31 cellular contexts compared by ENCODE assay signal in the genomic region with DNA sequence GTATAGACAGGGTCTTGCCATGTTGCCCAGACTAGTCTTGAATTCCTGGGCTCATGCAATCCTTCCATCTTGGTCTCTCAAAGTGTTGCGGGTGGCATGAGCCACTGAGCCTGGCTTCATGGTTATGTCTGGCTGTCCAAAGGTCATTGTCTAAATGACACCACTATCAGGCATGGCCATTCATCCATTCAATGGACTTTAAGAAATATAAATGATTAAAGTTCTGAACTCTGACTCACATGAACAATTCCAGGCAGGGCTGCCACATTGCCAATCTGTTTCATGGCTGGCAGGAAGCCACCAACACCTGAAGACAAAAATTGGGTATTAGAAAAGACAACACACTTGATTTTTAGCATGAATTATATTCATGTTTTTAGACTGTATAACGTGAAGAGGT. TPM values are rescaled to one million over a fixed set of nuclear protein-coding genes. Genes with fewer than 3 reads are reported as not detected.
A peak's percentile ranks its signal among the peaks of the same experiment; 100 is the strongest.
DNase-seq lines count a peak whose midpoint lies in the region; ATAC-seq, FAIRE-seq and TF ChIP-seq lines count a peak whose summit lies in the region.
"Had no signal": no experiment of that assay in that cellular context is flagged by ENCODE, and none has a peak within 500 bp of the region (broad histone marks: within the 10 kb centered on the region; RNA-seq: fewer than 3 reads in every experiment).

No MANE protein-coding gene starts in this region.

- ATAC-seq in CD4-positive, alpha-beta T cell (ENCODE audit: poor library complexity), result no peak
- no peak for ATAC-seq in HG03469 (IDR thresholded peaks at IDR 0.05; ENCODE audit: unreplicated experiment)
- ATAC-seq: heart right ventricle, left lobe of liver, natural killer cell had no signal

- no TSS peak for BruUV-seq in mammary epithelial cell (replicated peaks; lab: Mats Ljungman, UMichigan)

- no peak overlapping the region for H3K9ac ChIP-seq in KMS-11
- H3K9ac ChIP-seq in mammary epithelial cell (ENCODE audit: insufficient read depth, low read length), result no peak overlapping the region

- no peak overlapping the region for H3K27ac Mint-ChIP-seq in CD4-positive, alpha-beta T cell
- H3K27ac Mint-ChIP-seq in activated CD4-positive, alpha-beta memory T cell treated with anti-CD3 and anti-CD28 coated beads, Interleukin-2, amount 10 ng/mL, durations not matched to agents 7 days and 5 days, result peak overlapping the region; percentile 78
- H3K27ac Mint-ChIP-seq: brain, mesothelial cell of epicardium had no signal

- intact Hi-C loops in CD4-positive, alpha-beta T cell (cut with DNase I, micrococcal nuclease), result no loop called here
- intact Hi-C loops in mammary epithelial cell (cut with micrococcal nuclease), result no loop called here

- no peaks in the 10 kb centered on the region for H3K9me3 Mint-ChIP-seq in CD4-positive, alpha-beta T cell
- H3K9me3 Mint-ChIP-seq in activated CD4-positive, alpha-beta memory T cell treated with anti-CD3 and anti-CD28 coated beads, Interleukin-2, amount 10 ng/mL, durations not matched to agents 7 days and 5 days, result no peaks in the 10 kb centered on the region
- H3K9me3 Mint-ChIP-seq: activated CD4-positive, alpha-beta T cell treated with anti-CD3 and anti-CD28 coated beads, Interleukin-2, amount 10 ng/mL, durations not matched to agents 24 days and 14 days; mesothelial cell of epicardium; natural killer cell; stimulated activated naive CD8-positive, alpha-beta T cell treated with anti-CD3 and anti-CD28 coated beads, Interleukin-15, Interleukin-2, amounts not matched to agents 100 ng/mL and 50 ng/mL, for 24 hours; T-helper 2 cell treated with Interferon-gamma antibody and Interleukin-4, amounts not matched to agents 5 μg/mL and 100 μg/mL, for 36 hours had no signal

- H3K36me3 ChIP-seq in KMS-11 (ENCODE audit: insufficient read depth) (peaks cover 11% of the 10 kb centered on the region; the same call in 1 of the 2 replicates), small intestine (ENCODE audit: control insufficient read depth in 2 of 2, insufficient read depth in 2 of 2, low read length in 2 of 2) (peaks cover 5 to 29% of the 10 kb centered on the region in 2 donors), BE2C (peaks cover 42% of the 10 kb centered on the region), mammary epithelial cell (ENCODE audit: insufficient read depth, low read length) (peaks cover 19% of the 10 kb centered on the region)

- H3K4me2 ChIP-seq in KMS-11 (peak overlapping the region; percentile 73), mammary epithelial cell (ENCODE audit: insufficient read depth, low read depth, low read length) (no peak overlapping the region)

- no peaks in the 10 kb centered on the region for H3K9me3 ChIP-seq in CD4-positive, alpha-beta T cell (ENCODE audit: control insufficient read depth, low read length)
- H3K9me3 ChIP-seq in small intestine (ENCODE audit: control insufficient read depth, low read depth), result no peaks in the 10 kb centered on the region
- H3K9me3 ChIP-seq in BE2C, result no peaks in the 10 kb centered on the region
- no peaks in the 10 kb centered on the region for H3K9me3 ChIP-seq in mammary epithelial cell (replicated peaks; ENCODE audit: insufficient read depth, low read length)
- H3K9me3 ChIP-seq: adrenal gland, heart right ventricle, right atrium auricular region had no signal

- no peaks in the 10 kb centered on the region for H4K20me1 ChIP-seq in KMS-11 (ENCODE audit: insufficient read depth)
- H4K20me1 ChIP-seq in mammary epithelial cell (ENCODE audit: insufficient read depth, low read length), result no peaks in the 10 kb centered on the region

- H3K27me3 Mint-ChIP-seq in CD4-positive, alpha-beta T cell, result no peaks in the 10 kb centered on the region
- H3K27me3 Mint-ChIP-seq in activated CD4-positive, alpha-beta memory T cell treated with anti-CD3 and anti-CD28 coated beads, Interleukin-2, amount 10 ng/mL, durations not matched to agents 7 days and 5 days, result no peaks in the 10 kb centered on the region
- H3K27me3 Mint-ChIP-seq: activated CD4-positive, alpha-beta T cell treated with anti-CD3 and anti-CD28 coated beads, Interleukin-2, amount 10 ng/mL, durations not matched to agents 24 days and 14 days; stimulated activated naive CD8-positive, alpha-beta T cell treated with anti-CD3 and anti-CD28 coated beads, Interleukin-15, Interleukin-2, amounts not matched to agents 100 ng/mL and 50 ng/mL, for 24 hours had no signal

- H3K4me3 ChIP-seq in KMS-11 (IDR thresholded peaks at IDR 0.05; ENCODE audit: insufficient read depth, low read depth, low read length), result no peak overlapping the region
- no peak overlapping the region for H3K4me3 ChIP-seq in small intestine (ENCODE audit: low read depth in 1 of 2, low read length in 2 of 2)
- H3K4me3 ChIP-seq in BE2C (ENCODE audit: low read depth, low read length), result no peak overlapping the region
- H3K4me3 ChIP-seq in mammary epithelial cell (replicated peaks in 1 of 3; ENCODE audit: insufficient read depth in 1 of 3, low read depth in 2 of 3, low read length in 3 of 3), result no peak overlapping the region
- H3K4me3 ChIP-seq: adrenal gland, heart right ventricle, right atrium auricular region, SK-N-MC had no signal

- no peak overlapping the region for H2AFZ ChIP-seq in KMS-11 (ENCODE audit: low read depth)
- no peak overlapping the region for H2AFZ ChIP-seq in mammary epithelial cell (ENCODE audit: low read depth, low read length)

- H3K4me3 Mint-ChIP-seq in CD4-positive, alpha-beta T cell, result peak overlapping the region; percentile 31
- H3K4me3 Mint-ChIP-seq in activated CD4-positive, alpha-beta memory T cell treated with anti-CD3 and anti-CD28 coated beads, Interleukin-2, amount 10 ng/mL, durations not matched to agents 7 days and 5 days, result no peak overlapping the region
- H3K4me3 Mint-ChIP-seq: activated CD4-positive, alpha-beta T cell treated with anti-CD3 and anti-CD28 coated beads, Interleukin-2, amount 10 ng/mL, durations not matched to agents 24 days and 14 days; mesothelial cell of epicardium; natural killer cell; stimulated activated naive CD8-positive, alpha-beta T cell treated with anti-CD3 and anti-CD28 coated beads, Interleukin-15, Interleukin-2, amounts not matched to agents 100 ng/mL and 50 ng/mL, for 24 hours had no signal

- peaks cover 50% of the 10 kb centered on the region for H3K79me2 ChIP-seq in KMS-11 (ENCODE audit: insufficient read depth, low read depth)
- peaks cover 50% of the 10 kb centered on the region for H3K79me2 ChIP-seq in mammary epithelial cell (ENCODE audit: insufficient read depth, low read length)

- in situ Hi-C loops in mammary epithelial cell (cut with MboI; ENCODE audit: low sequenced_read_pairs in 2 of 2), result no loop called here

- DNase-seq in CD4-positive, alpha-beta T cell, result no peak
- no peak for DNase-seq in activated CD4-positive, alpha-beta memory T cell treated with anti-CD3 and anti-CD28 coated beads, Interleukin-2, amount 10 ng/mL, durations not matched to agents 7 days and 5 days
- DNase-seq in small intestine (peak; percentile 88), BE2C (no peak), mammary epithelial cell (no peak)
- DNase-seq: activated CD8-positive, alpha-beta memory T cell treated with anti-CD3 and anti-CD28 coated beads, Interleukin-2, amount 50 U/mL, for 48 hours; activated effector memory CD4-positive, alpha-beta T cell treated with Interleukin-2 at 50 U/mL for 16 hours; adrenal gland; DMS79; effector CD4-positive, alpha-beta T cell; GOT3; heart right ventricle; natural killer cell; NCI-H1092; NCI-H187; NCI-H526 treated with DMSO at 0.1 percent for 48 hours had no signal

- peaks cover 83% of the 10 kb centered on the region for H3K36me3 Mint-ChIP-seq in CD4-positive, alpha-beta T cell (ENCODE audit: low read depth)
- peaks cover 56% of the 10 kb centered on the region for H3K36me3 Mint-ChIP-seq in activated CD4-positive, alpha-beta memory T cell treated with anti-CD3 and anti-CD28 coated beads, Interleukin-2, amount 10 ng/mL, durations not matched to agents 7 days and 5 days (ENCODE audit: low read depth)
- H3K36me3 Mint-ChIP-seq: natural killer cell had no signal

- peaks cover 72% of the 10 kb centered on the region for H3K4me1 ChIP-seq in KMS-11 (ENCODE audit: low read depth, poor library complexity, severe bottlenecking)
- H3K4me1 ChIP-seq in small intestine (ENCODE audit: control insufficient read depth in 2 of 2, insufficient read depth in 1 of 2, low read depth in 1 of 2, low read length in 1 of 2), result peaks cover 4 to 21% of the 10 kb centered on the region in 2 donors
- H3K4me1 ChIP-seq in BE2C, result no peaks in the 10 kb centered on the region
- peaks cover 20% of the 10 kb centered on the region for H3K4me1 ChIP-seq in mammary epithelial cell (ENCODE audit: insufficient read depth, low read length)

- CTCF ChIA-PET in CD4-positive, alpha-beta T cell (lab: Charles Lee), result no interaction called here
- CTCF ChIA-PET in activated CD4-positive, alpha-beta memory T cell treated with anti-CD3 and anti-CD28 coated beads, Interleukin-2, amount 10 ng/mL, durations not matched to agents 7 days and 5 days (lab: Charles Lee), result no interaction called here
- CTCF ChIA-PET in mammary epithelial cell (lab: Charles Lee; ENCODE audit: low non-redundant PET), result no interaction called here

- dilution Hi-C loops in mammary epithelial cell (cut with HindIII; ENCODE audit: low sequenced_read_pairs), result no loop called here

- H3K27ac ChIP-seq in CD4-positive, alpha-beta T cell (ENCODE audit: low read depth, low read length), result no peak overlapping the region
- H3K27ac ChIP-seq in KMS-11 (peak overlapping the region; percentile 62), small intestine (ENCODE audit: low read depth in 1 of 2, low read length in 1 of 2) (peak overlapping the region in 1 of 2 donors; percentile 55), mammary epithelial cell (ENCODE audit: insufficient read depth, low read depth, low read length) (no peak overlapping the region)
- H3K27ac ChIP-seq: adrenal gland, epithelial cell of prostate, right atrium auricular region, SK-N-MC had no signal

- no peak for TF ChIP-seq CTCF in CD4-positive, alpha-beta T cell (IDR thresholded peaks at IDR 0.05)
- no peak for TF ChIP-seq CTCF in KMS-11 (conservative IDR thresholded peaks at IDR 0.05; ENCODE audit: low read depth, low read length)
- no peak for TF ChIP-seq CTCF in BE2C (IDR thresholded peaks at IDR 0.05; ENCODE audit: low read depth, low read length)
- no peak for TF ChIP-seq CTCF in mammary epithelial cell (conservative IDR thresholded peaks at IDR 0.05 in 1 of 2, IDR thresholded peaks at IDR 0.05 in 1 of 2; ENCODE audit: extremely low read depth in 1 of 2, insufficient read depth in 1 of 2, low read depth in 1 of 2, low read length in 2 of 2)

- no peaks in the 10 kb centered on the region for H3K27me3 ChIP-seq in CD4-positive, alpha-beta T cell (ENCODE audit: control insufficient read depth, insufficient read depth, low read length)
- H3K27me3 ChIP-seq in KMS-11 (ENCODE audit: insufficient read depth, low read depth) (no peaks in the 10 kb centered on the region), small intestine (ENCODE audit: control insufficient read depth in 2 of 2, insufficient read depth in 2 of 2, low read length in 2 of 2) (no peaks in the 10 kb centered on the region), BE2C (no peaks in the 10 kb centered on the region), mammary epithelial cell (ENCODE audit: insufficient read depth, low read length) (no peaks in the 10 kb centered on the region)
- H3K27me3 ChIP-seq: adrenal gland, heart right ventricle, right atrium auricular region had no signal

- H3K4me1 Mint-ChIP-seq in CD4-positive, alpha-beta T cell (ENCODE audit: low read depth), result peaks cover 53% of the 10 kb centered on the region
- peaks cover 52% of the 10 kb centered on the region for H3K4me1 Mint-ChIP-seq in activated CD4-positive, alpha-beta memory T cell treated with anti-CD3 and anti-CD28 coated beads, Interleukin-2, amount 10 ng/mL, durations not matched to agents 7 days and 5 days

- WGBS in small intestine, 3 donors, result 27 to 51% (median 47%) methylated on average over 2 of the region's 2 CpGs
- 0% methylated on average over 1 of the region's 2 CpGs for WGBS in mammary epithelial cell (ENCODE audit: low coverage, missing lambda C conversion rate)

- FAIRE-seq in small intestine (lab: Jason Lieb, UNC), result no peak

- POLR2A ChIA-PET in CD4-positive, alpha-beta T cell (lab: Charles Lee), result no interaction called here
- POLR2A ChIA-PET in activated CD4-positive, alpha-beta memory T cell treated with anti-CD3 and anti-CD28 coated beads, Interleukin-2, amount 10 ng/mL, durations not matched to agents 7 days and 5 days (lab: Charles Lee), result interaction anchor here (1.0 to 2.4 kb wide), 2 partner anchors 9 to 67 kb away, joined by 6 to 9 read pairs; a partner anchor contains a TSS

RNA-seq across cellular contexts. Expression of a gene that starts 4.1 kb away (rescaled TPM):
- 10 to 100 TPM; 30.1 to 36.0 TPM for total RNA-seq in CD4-positive, alpha-beta T cell
- 10 to 100 TPM; 58.3 to 61.6 TPM for total RNA-seq in activated CD4-positive, alpha-beta memory T cell treated with anti-CD3 and anti-CD28 coated beads, Interleukin-2, amount 10 ng/mL, durations not matched to agents 7 days and 5 days
- polyA plus RNA-seq in small intestine, result 100 to 1,000 TPM; 104 to 206 (median 141) TPM
- polyA plus RNA-seq in BE2C (2012; ENCODE audit: insufficient read depth, insufficient read length, low read depth), result 102 TPM
- total RNA-seq in mammary epithelial cell, result 10 to 100 TPM; 75.8 to 84.7 TPM
- 104 TPM for polyA plus RNA-seq in mammary epithelial cell
- 57.1 TPM for polyA minus RNA-seq in mammary epithelial cell

RNA-seq across cellular contexts. Expression of a gene that starts 50.3 kb away (rescaled TPM):
- total RNA-seq in CD4-positive, alpha-beta T cell, result not detected
- total RNA-seq in activated CD4-positive, alpha-beta memory T cell treated with anti-CD3 and anti-CD28 coated beads, Interleukin-2, amount 10 ng/mL, durations not matched to agents 7 days and 5 days, result not detected
- polyA plus RNA-seq in small intestine (not detected), mammary epithelial cell (not detected)
- not detected for polyA plus RNA-seq in BE2C (2012; ENCODE audit: insufficient read depth, insufficient read length, low read depth)
- not detected for total RNA-seq in mammary epithelial cell
- polyA minus RNA-seq in mammary epithelial cell, result not detected
- total RNA-seq: activated CD4-positive, alpha-beta T cell treated with anti-CD3 and anti-CD28 coated beads, Interleukin-2, amount 10 ng/mL, durations not matched to agents 24 days and 14 days; adrenal gland; cerebellum; fibroblast of villous mesenchyme; heart right ventricle; left lobe of liver; LHCN-M2; mesothelial cell of epicardium; natural killer cell; osteocyte; right atrium auricular region had no signal
- polyA plus RNA-seq: adrenal gland, heart right ventricle had no signal

RNA-seq across cellular contexts. Expression of a gene that starts 56.3 kb away (rescaled TPM):
- total RNA-seq in CD4-positive, alpha-beta T cell, result not detected
- total RNA-seq in activated CD4-positive, alpha-beta memory T cell treated with anti-CD3 and anti-CD28 coated beads, Interleukin-2, amount 10 ng/mL, durations not matched to agents 7 days and 5 days, result not detected
- polyA plus RNA-seq in small intestine (not detected), mammary epithelial cell (not detected)
- polyA plus RNA-seq in BE2C (2012; ENCODE audit: insufficient read depth, insufficient read length, low read depth), result not detected
- not detected for total RNA-seq in mammary epithelial cell
- not detected for polyA minus RNA-seq in mammary epithelial cell
- total RNA-seq: activated CD4-positive, alpha-beta T cell treated with anti-CD3 and anti-CD28 coated beads, Interleukin-2, amount 10 ng/mL, durations not matched to agents 24 days and 14 days; adrenal gland; cerebellum; fibroblast of villous mesenchyme; heart right ventricle; left lobe of liver; LHCN-M2; mesothelial cell of epicardium; natural killer cell; osteocyte; right atrium auricular region had no signal
- polyA plus RNA-seq: adrenal gland, heart right ventricle had no signal
